20 cellular contexts compared by ENCODE assay signal in genomic region chr2:45273412-45274189, GRCh38.
DNase-seq lines count a peak whose midpoint lies in the region; ATAC-seq and TF ChIP-seq lines count a peak whose summit lies in the region.
"Had no signal": no experiment of that assay in that cellular context is flagged by ENCODE, and none has a peak within 500 bp of the region (broad histone marks: within the 10 kb centered on the region; RNA-seq: fewer than 3 reads in every experiment).

No MANE protein-coding gene starts in this region.

- DNase-seq in NCI-H345 (lab: John Stamatoyannopoulos, UW) = peak; percentile 31
- DNase-seq in thoracic aorta (ENCODE audit: low spot score) = no peak
- DNase-seq in activated naive CD4-positive, alpha-beta T cell treated with anti-CD3 and anti-CD28 coated beads, Interleukin-2, amount 50 U/mL, for 72 hours (ENCODE audit: low spot score in 2 of 2) = no peak
- no peak for DNase-seq in activated CD4-positive, CD25-positive, alpha-beta regulatory T cell (lab: John Stamatoyannopoulos, UW)
- no peak for DNase-seq in GM13976 (ENCODE audit: low spot score)
- DNase-seq: activated CD4-positive, alpha-beta T cell treated with anti-CD3 and anti-CD28 coated beads for 1 hour; activated T-cell treated with anti-CD3 and anti-CD28 coated beads, Interleukin-2, amount 50 U/mL, for 24 hours; CD4-positive, alpha-beta T cell; H9; heart right ventricle; left cardiac atrium; naive thymus-derived CD4-positive, alpha-beta T cell; right cardiac atrium; stimulated activated CD4-positive, alpha-beta T cell treated with anti-CD3 and anti-CD28 coated beads, Interleukin-4, amount 100 ng/mL, for 24 hours; uterus had no signal

- H3K36me3 Mint-ChIP-seq in brain = no peaks in the 10 kb centered on the region
- no peaks in the 10 kb centered on the region for H3K36me3 Mint-ChIP-seq in activated naive CD4-positive, alpha-beta T cell treated with anti-CD3 and anti-CD28 coated beads, Interleukin-2, amount 50 U/mL, for 72 hours
- H3K36me3 Mint-ChIP-seq: naive thymus-derived CD4-positive, alpha-beta T cell; stimulated activated effector memory CD8-positive, alpha-beta T cell treated with anti-CD3 and anti-CD28 coated beads, Interleukin-12 subunit alpha, Interleukin-12 subunit beta, amount 100 ng/mL, for 72 hours had no signal

- TF ChIP-seq CTCF in brain (conservative IDR thresholded peaks at IDR 0.05) = no peak
- TF ChIP-seq CTCF in thoracic aorta (IDR thresholded peaks at IDR 0.05) = no peak
- no peak for TF ChIP-seq CTCF in GM13976 (IDR thresholded peaks at IDR 0.05; ENCODE audit: borderline replicate concordance, control extremely low read depth, extremely low read depth, insufficient read depth, missing control alignments)

- H3K9me3 ChIP-seq in HUES48 (ENCODE audit: control insufficient read depth, insufficient read depth, low read length) = no peaks in the 10 kb centered on the region
- no peaks in the 10 kb centered on the region for H3K9me3 ChIP-seq in thoracic aorta
- H3K9me3 ChIP-seq: heart right ventricle, uterus had no signal

- H3K27me3 Mint-ChIP-seq in brain = peaks cover 35% of the 10 kb centered on the region

- H3K4me1 Mint-ChIP-seq in brain = peaks cover 44% of the 10 kb centered on the region
- H3K4me1 Mint-ChIP-seq: stimulated activated effector memory CD8-positive, alpha-beta T cell treated with anti-CD3 and anti-CD28 coated beads, Interleukin-12 subunit alpha, Interleukin-12 subunit beta, amount 100 ng/mL, for 72 hours had no signal

- ATAC-seq in thoracic aorta (ENCODE audit: insufficient number of reproducible peaks, low FRiP score, low read depth) = no peak
- no peak for ATAC-seq in activated naive CD4-positive, alpha-beta T cell treated with anti-CD3 and anti-CD28 coated beads, Interleukin-2, amount 50 U/mL, for 72 hours
- ATAC-seq: esophagus mucosa; heart right ventricle; K562; left cardiac atrium; naive thymus-derived CD4-positive, alpha-beta T cell; right cardiac atrium; stimulated activated effector memory CD8-positive, alpha-beta T cell treated with anti-CD3 and anti-CD28 coated beads, Interleukin-12 subunit alpha, Interleukin-12 subunit beta, amount 100 ng/mL, for 72 hours had no signal

- H3K27ac ChIP-seq in HUES48 (ENCODE audit: low read depth, low read length) (peak overlapping the region; percentile 30), thoracic aorta (peak overlapping the region; percentile 57 to 72)
- H3K27ac ChIP-seq: heart right ventricle, uterus had no signal

- in situ Hi-C loops in GM13976 (cut with MboI; ENCODE audit: low sequenced_read_pairs, unreplicated experiment) = no loop called here

- peak overlapping the region in 1 of 5 experiments; percentile 17 for H3K4me3 Mint-ChIP-seq in brain
- H3K4me3 Mint-ChIP-seq: activated T-cell treated with anti-CD3 and anti-CD28 coated beads, Interleukin-2, amount 50 U/mL, for 24 hours; CD4-positive, alpha-beta T cell; H9; naive thymus-derived CD4-positive, alpha-beta T cell; stimulated activated effector memory CD8-positive, alpha-beta T cell treated with anti-CD3 and anti-CD28 coated beads, Interleukin-12 subunit alpha, Interleukin-12 subunit beta, amount 100 ng/mL, for 72 hours had no signal

- H3K36me3 ChIP-seq in HUES48 (ENCODE audit: control insufficient read depth, insufficient read depth, low read length) (no peaks in the 10 kb centered on the region), thoracic aorta (no peaks in the 10 kb centered on the region)
- H3K36me3 ChIP-seq: heart right ventricle, uterus had no signal

- H3K27ac Mint-ChIP-seq in brain = peak overlapping the region in 4 of 5 experiments; percentile 2 to 72 (median 25)
- H3K27ac Mint-ChIP-seq in activated naive CD4-positive, alpha-beta T cell treated with anti-CD3 and anti-CD28 coated beads, Interleukin-2, amount 50 U/mL, for 72 hours = peak overlapping the region in 1 of 2 donors; percentile 65
- H3K27ac Mint-ChIP-seq: activated T-cell treated with anti-CD3 and anti-CD28 coated beads, Interleukin-2, amount 50 U/mL, for 24 hours; CD4-positive, alpha-beta T cell; naive thymus-derived CD4-positive, alpha-beta T cell; stimulated activated effector memory CD8-positive, alpha-beta T cell treated with anti-CD3 and anti-CD28 coated beads, Interleukin-12 subunit alpha, Interleukin-12 subunit beta, amount 100 ng/mL, for 72 hours had no signal

- H3K9ac ChIP-seq in HUES48 (ENCODE audit: low read depth, low read length) = no peak overlapping the region

- no peak overlapping the region for H3K4me3 ChIP-seq in HUES48 (ENCODE audit: low read depth, low read length)
- H3K4me3 ChIP-seq in thoracic aorta = no peak overlapping the region
- H3K4me3 ChIP-seq: heart right ventricle, K562, uterus had no signal

- H3K4me1 ChIP-seq in HUES48 (ENCODE audit: control insufficient read depth, insufficient read depth, low read length) = peaks cover 8% of the 10 kb centered on the region
- peaks cover 12 to 48% of the 10 kb centered on the region in 2 donors for H3K4me1 ChIP-seq in thoracic aorta (ENCODE audit: control insufficient read depth in 1 of 2, low read depth in 2 of 2)
- H3K4me1 ChIP-seq: uterus had no signal

- H3K9me3 Mint-ChIP-seq in brain = no peaks in the 10 kb centered on the region
- H3K9me3 Mint-ChIP-seq in activated naive CD4-positive, alpha-beta T cell treated with anti-CD3 and anti-CD28 coated beads, Interleukin-2, amount 50 U/mL, for 72 hours = no peaks in the 10 kb centered on the region
- H3K9me3 Mint-ChIP-seq: activated T-cell treated with anti-CD3 and anti-CD28 coated beads, Interleukin-2, amount 50 U/mL, for 24 hours; CD4-positive, alpha-beta T cell; H9; naive thymus-derived CD4-positive, alpha-beta T cell; stimulated activated effector memory CD8-positive, alpha-beta T cell treated with anti-CD3 and anti-CD28 coated beads, Interleukin-12 subunit alpha, Interleukin-12 subunit beta, amount 100 ng/mL, for 72 hours had no signal

- no peaks in the 10 kb centered on the region for H3K27me3 ChIP-seq in HUES48 (ENCODE audit: control insufficient read depth, insufficient read depth, low read length)
- H3K27me3 ChIP-seq in thoracic aorta (replicated peaks; ENCODE audit: insufficient read depth) = no peaks in the 10 kb centered on the region
- H3K27me3 ChIP-seq: uterus had no signal
